In the genomic region with DNA sequence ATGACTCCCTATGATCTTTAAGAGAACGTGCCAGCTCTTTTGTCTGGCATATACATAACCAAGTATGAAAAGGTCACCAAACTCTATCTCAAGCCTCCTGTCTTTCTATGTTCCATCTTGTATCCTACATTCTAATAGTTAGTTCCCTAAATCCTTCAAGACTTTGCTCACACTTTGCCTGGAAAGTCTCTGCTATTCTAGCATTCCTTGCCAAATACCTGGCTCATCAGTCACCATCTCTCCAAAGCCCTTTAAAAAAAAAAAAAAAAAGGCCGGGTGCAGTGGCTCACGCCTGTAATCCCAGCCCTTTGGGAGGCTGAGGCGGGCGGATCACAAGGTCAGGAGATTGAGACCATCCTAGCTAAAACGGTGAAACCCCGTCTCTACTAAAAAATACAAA, we compare ENCODE assay signal across 8 cellular contexts. TPM values are rescaled to one million over a fixed set of nuclear protein-coding genes. Genes with fewer than 3 reads are reported as not detected.
"Had no signal": no experiment of that assay in that cellular context is flagged by ENCODE, and none has a peak within 500 bp of the region (broad histone marks: within the 10 kb centered on the region; RNA-seq: fewer than 3 reads in every experiment).

No MANE protein-coding gene starts in this region.

RNA-seq across cellular contexts. Expression of a gene that starts 48.8 kb away (rescaled TPM):
- total RNA-seq: LHCN-M2, MCF 10A, NCI-H460, PC-9, RPMI7951, SJCRH30 had no signal

RNA-seq across cellular contexts. Expression of a gene that starts 56.3 kb away (rescaled TPM):
- total RNA-seq: MCF 10A, NCI-H460, PC-9, Right ventricle myocardium inferior, RPMI7951, SJCRH30, SK-MEL-5 had no signal
